8 cellular contexts compared by ENCODE assay signal in the genomic region with DNA sequence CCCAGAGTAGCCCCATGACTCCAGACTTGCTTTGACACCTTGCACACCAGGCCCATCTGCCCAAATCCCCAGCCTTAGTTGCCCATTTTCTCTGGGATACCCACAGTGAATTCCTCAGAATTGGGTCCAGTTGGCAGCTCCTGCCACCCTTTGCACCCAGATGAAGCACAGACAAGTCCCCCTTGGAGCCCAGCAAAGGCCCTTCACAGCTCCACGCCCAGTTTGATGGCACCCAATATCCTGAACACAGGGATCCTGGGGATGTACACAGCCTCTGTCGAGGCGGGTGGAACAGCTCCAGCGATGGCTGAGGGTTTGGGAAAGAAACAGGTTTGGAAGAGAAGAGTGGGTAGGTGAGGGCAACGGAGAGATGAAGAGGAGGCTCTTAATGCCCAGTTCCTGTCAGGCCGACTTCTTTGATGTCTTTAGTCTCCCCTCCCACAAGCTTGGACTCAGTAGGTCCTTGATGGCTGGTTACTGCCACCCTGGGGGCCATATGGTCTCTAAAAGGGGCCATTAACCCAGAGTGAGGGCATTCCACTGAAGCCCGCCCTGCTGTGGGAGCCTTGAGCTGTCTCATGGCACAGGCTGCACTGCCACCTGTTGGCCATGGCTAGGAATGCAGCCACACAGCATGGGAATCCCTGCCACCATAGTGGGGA. TPM values are rescaled to one million over a fixed set of nuclear protein-coding genes. Genes with fewer than 3 reads are reported as not detected.
DNase-seq lines count a peak whose midpoint lies in the region; ATAC-seq and TF ChIP-seq lines count a peak whose summit lies in the region.

No MANE protein-coding gene starts in this region.

- no peak overlapping the region for H3K4me2 ChIP-seq in HCT116 (ENCODE audit: low read length)

- H3K9me3 ChIP-seq in HCT116 (ENCODE audit: control insufficient read depth in 1 of 2, insufficient read depth in 1 of 2, low read depth in 1 of 2, low read length in 2 of 2), result no peaks in the 10 kb centered on the region

- H3K36me3 ChIP-seq in HCT116 (ENCODE audit: control insufficient read depth in 1 of 2, insufficient read depth in 2 of 2, low read length in 2 of 2) (peaks cover 18 to 22% of the 10 kb centered on the region in 2 experiments; a peak in 3 of 4 replicates), kidney epithelial cell (ENCODE audit: control insufficient read depth, insufficient read depth, low read length) (no peaks in the 10 kb centered on the region)

- no peaks in the 10 kb centered on the region for H4K20me1 ChIP-seq in HCT116 (ENCODE audit: insufficient read depth)

- no TSS peak for BruUV-seq in HCT116 (replicated peaks; lab: Mats Ljungman, UMichigan)

- H2AFZ ChIP-seq in HCT116 (ENCODE audit: low read depth, low read length, poor library complexity, severe bottlenecking), result no peak overlapping the region

- H3K4me3 ChIP-seq in HCT116 (replicated peaks in 1 of 2; ENCODE audit: low read depth in 1 of 2, low read length in 2 of 2), result no peak overlapping the region
- H3K4me3 ChIP-seq in cardiac fibroblast (replicated peaks in 1 of 2; ENCODE audit: low read depth in 2 of 2, low read length in 2 of 2), result no peak overlapping the region
- H3K4me3 ChIP-seq in kidney epithelial cell (ENCODE audit: low read depth, low read length), result no peak overlapping the region

- intact Hi-C loops in HCT116 (cut with micrococcal nuclease), result loop anchor here (1.0 to 10.0 kb wide), 4 partner anchors 44 to 548 kb away; no protein-coding TSS in a partner anchor

- H3K4me1 ChIP-seq in HCT116 (ENCODE audit: control insufficient read depth in 1 of 2, insufficient read depth in 2 of 2, low read length in 2 of 2), result no peaks in the 10 kb centered on the region

- H3K79me2 ChIP-seq in HCT116 (ENCODE audit: insufficient read depth, low read length), result no peaks in the 10 kb centered on the region

- TF ChIP-seq CTCF in HCT116 (IDR thresholded peaks at IDR 0.05 in 2 of 3, conservative IDR thresholded peaks at IDR 0.05 in 1 of 3; ENCODE audit: borderline replicate concordance in 1 of 3, insufficient read depth in 1 of 3, low read depth in 2 of 3, low read length in 2 of 3), result peak; percentile 66 to 98 (median 96)
- TF ChIP-seq CTCF in cardiac fibroblast (IDR thresholded peaks at IDR 0.05; ENCODE audit: low read depth, low read length), result peak; percentile 93
- TF ChIP-seq CTCF in kidney epithelial cell (IDR thresholded peaks at IDR 0.05; ENCODE audit: insufficient read depth, low read length, poor library complexity, severe bottlenecking), result peak; percentile 95

- no peaks in the 10 kb centered on the region for H3K27me3 ChIP-seq in HCT116 (ENCODE audit: insufficient read depth, low read length)
- H3K27me3 ChIP-seq in kidney epithelial cell (ENCODE audit: control insufficient read depth, insufficient read depth, low read length), result no peaks in the 10 kb centered on the region

- no peak for TF ChIP-seq POLR2A in HCT116 (IDR thresholded peaks at IDR 0.05; ENCODE audit: borderline replicate concordance, extremely low read depth, insufficient read depth, insufficient read length)

- H3K27ac ChIP-seq in HCT116 (ENCODE audit: low read depth, low read length), result no peak overlapping the region

- POLR2A ChIA-PET in HCT116 (lab: Charles Lee), result interaction anchor here (1.1 to 1.6 kb wide), 3 partner anchors 21 to 275 kb away, joined by 3 to 6 read pairs (median 3); no protein-coding TSS in a partner anchor

- peak; percentile 90 for ATAC-seq in HCT116
- no peak for ATAC-seq in HG03565 (IDR thresholded peaks at IDR 0.05; ENCODE audit: unreplicated experiment)

- no peaks in the 10 kb centered on the region for H3K9me2 ChIP-seq in HCT116 (ENCODE audit: insufficient read depth)

- RAD21 ChIA-PET in HCT116 (lab: Charles Lee; ENCODE audit: low non-redundant PET in 1 of 2, low total read pairs in 2 of 2, uncharacterized antibody in 2 of 2, unreplicated experiment in 2 of 2), result interaction anchor here (0.7 to 2.0 kb wide), 4 partner anchors 27 to 275 kb away, joined by 3 to 7 read pairs (median 4); no protein-coding TSS in a partner anchor

- TF ChIP-seq RAD21 in HCT116 (IDR thresholded peaks at IDR 0.05; ENCODE audit: low read depth), result peak; percentile 85

- peak; percentile 18 for DNase-seq in DMS79 (lab: John Stamatoyannopoulos, UW)
- DNase-seq in HCT116 (ENCODE audit: low read depth, low spot score), result no peak
- DNase-seq in NCI-H2171 treated with DMSO at 0.1 percent for 48 hours (lab: John Stamatoyannopoulos, UW), result peak; percentile 54
- DNase-seq in activated CD4-positive, CD25-positive, alpha-beta regulatory T cell treated with anti-CD3 and anti-CD28 coated beads, Interleukin-2, amount 50 U/mL, for 16 hours (ENCODE audit: low read depth, low spot score), result peak; percentile 57
- DNase-seq in cardiac fibroblast (ENCODE audit: low read depth in 2 of 2), result peak; percentile 66 to 70
- no peak for DNase-seq in kidney epithelial cell (ENCODE audit: low read depth)
- peak; percentile 80 for DNase-seq in stimulated activated CD4-positive, alpha-beta T cell treated with anti-CD3 and anti-CD28 coated beads, Interleukin-4, amount 100 ng/mL, for 24 hours

- CTCF ChIA-PET in HCT116 (lab: Charles Lee), result interaction anchor here (0.7 to 2.4 kb wide), 23 partner anchors 9 to 621 kb away, joined by 3 to 18 read pairs (median 4); partner anchors contain the start of genes ARMH1 and TMEM53

- no peak overlapping the region for H3K9ac ChIP-seq in HCT116 (ENCODE audit: low read length)

TF ChIP-seq in HCT116, 20 proteins besides CTCF, POLR2A, EP300 and RAD21:
- TF ChIP-seq FOSL1 (IDR thresholded peaks at IDR 0.05; ENCODE audit: low read depth), result no peak
- peak; percentile 70 for TF ChIP-seq YY1 (IDR thresholded peaks at IDR 0.05; ENCODE audit: extremely low read depth, insufficient replicate concordance, low read depth, low read length)
- no peak for TF ChIP-seq CBX3 (IDR thresholded peaks at IDR 0.05; ENCODE audit: low read depth)
TF ChIP-seq in HCT116: peak in this region for 1.

RNA-seq across cellular contexts. Expression of gene TMEM53, which starts 21.7 kb away (rescaled TPM):
- total RNA-seq in HCT116 (2021; ENCODE audit: unreplicated experiment) (10.8 TPM), kidney epithelial cell (11.5 and 12.2 TPM in 2 replicates)
- polyA plus RNA-seq in HCT116 (2012), result 18.3 and 24.8 TPM in 2 replicates

RNA-seq across cellular contexts. Expression of gene ARMH1, which starts 21.9 kb away (rescaled TPM):
- 3.2 TPM for total RNA-seq in HCT116 (2021; ENCODE audit: unreplicated experiment)
- 1.6 and 4.2 TPM in 2 replicates for polyA plus RNA-seq in HCT116 (2012)
- total RNA-seq in kidney epithelial cell, result 4.7 TPM in 1 of 2 replicates, not detected in the other

Comparison
In these comparisons a context has a peak if more than half of its experiments do, and no peak if none do; other contexts are left out.
1. DNase-seq: peak in DMS79 (single experiment), NCI-H2171 treated with DMSO at 0.1 percent for 48 hours (single experiment), activated CD4-positive, CD25-positive, alpha-beta regulatory T cell treated with anti-CD3 and anti-CD28 coated beads, Interleukin-2, amount 50 U/mL, for 16 hours (single experiment), cardiac fibroblast (2 of 2) and stimulated activated CD4-positive, alpha-beta T cell treated with anti-CD3 and anti-CD28 coated beads, Interleukin-4, amount 100 ng/mL, for 24 hours (single experiment); none in HCT116 (single experiment) and kidney epithelial cell (single experiment).
2. Peak in every context shown above with its lines, with median percentiles within 50 percentile points of each other: CTCF ChIP-seq.